14 cellular contexts compared by ENCODE assay signal in genomic region chr7:52500796-52501195, GRCh38.
DNase-seq lines count a peak whose midpoint lies in the region; FAIRE-seq and TF ChIP-seq lines count a peak whose summit lies in the region.
"Had no signal": no experiment of that assay in that cellular context is flagged by ENCODE, and none has a peak within 500 bp of the region (broad histone marks: within the 10 kb centered on the region; RNA-seq: fewer than 3 reads in every experiment).

No MANE protein-coding gene starts in this region.

- DNase-seq in DMS79 treated with DMSO at 0.1 percent for 48 hours (lab: John Stamatoyannopoulos, UW) (peak; percentile 98), NCI-H128 (lab: John Stamatoyannopoulos, UW; ENCODE audit: unreplicated experiment) (peak; percentile 30), astrocyte (ENCODE audit: low read depth) (peak; percentile 8), occipital lobe (lab: John Stamatoyannopoulos, UW) (no peak), erythroblast (lab: John Stamatoyannopoulos, UW) (no peak)
- DNase-seq in activated CD8-positive, alpha-beta memory T cell treated with anti-CD3 and anti-CD28 coated beads, Interleukin-2, amount 50 U/mL, for 4 hours = no peak
- DNase-seq: amygdala, DMS 273 treated with DMSO at 0.1 percent for 48 hours, Karpas-422, NCI-H226, psoas muscle had no signal

- FAIRE-seq in astrocyte (lab: Jason Lieb, UNC) = no peak
- FAIRE-seq: HTR-8/SVneo had no signal

- H3K9me3 ChIP-seq in astrocyte (ENCODE audit: insufficient read depth, low read depth, low read length) (no peaks in the 10 kb centered on the region), mesodermal cell (ENCODE audit: control insufficient read depth, low read length) (no peaks in the 10 kb centered on the region)
- H3K9me3 ChIP-seq: psoas muscle had no signal

- H3K4me1 Mint-ChIP-seq in astrocyte (ENCODE audit: low read depth, unreplicated experiment) = peaks cover 4% of the 10 kb centered on the region

- no peaks in the 10 kb centered on the region for H3K27me3 ChIP-seq in astrocyte (ENCODE audit: insufficient read depth, low read length)

- H2AFZ ChIP-seq in astrocyte (ENCODE audit: low read depth, low read length) = no peak overlapping the region

- H3K27me3 Mint-ChIP-seq in astrocyte (ENCODE audit: low read depth, unreplicated experiment) = no peaks in the 10 kb centered on the region

- TF ChIP-seq CTCF in astrocyte (IDR thresholded peaks at IDR 0.05; ENCODE audit: insufficient read depth, low read depth, low read length) = no peak

- no peaks in the 10 kb centered on the region for H3K36me3 ChIP-seq in astrocyte (ENCODE audit: insufficient read depth, low read length)
- no peaks in the 10 kb centered on the region for H3K36me3 ChIP-seq in mesodermal cell (ENCODE audit: control insufficient read depth, insufficient read depth, low read length)

- no peak overlapping the region for H3K4me2 ChIP-seq in astrocyte (ENCODE audit: low read length)

- 75% methylated on average over 1 of the region's 3 CpGs; no CpG with 5 or more reads in 1 of the 2 experiments for WGBS in mesodermal cell (ENCODE audit: insufficient coverage in 2 of 2), 2 experiments

- H3K79me2 ChIP-seq in astrocyte (ENCODE audit: insufficient read depth, low read length) = no peaks in the 10 kb centered on the region

- H3K9me3 Mint-ChIP-seq in astrocyte (ENCODE audit: unreplicated experiment) = no peaks in the 10 kb centered on the region
- H3K9me3 Mint-ChIP-seq: nephron had no signal

- H3K4me3 ChIP-seq in astrocyte (ENCODE audit: insufficient read depth, low read depth, low read length) (no peak overlapping the region), mesodermal cell (ENCODE audit: extremely low read depth, insufficient read depth, low read length, poor library complexity, severe bottlenecking) (no peak overlapping the region)
- H3K4me3 ChIP-seq: psoas muscle had no signal

- no peaks in the 10 kb centered on the region for H4K20me1 ChIP-seq in astrocyte (ENCODE audit: insufficient read depth, low read length)

- no peak overlapping the region for H3K4me3 Mint-ChIP-seq in astrocyte (ENCODE audit: unreplicated experiment)
- H3K4me3 Mint-ChIP-seq: nephron had no signal

- no peak overlapping the region for H3K27ac Mint-ChIP-seq in astrocyte (ENCODE audit: unreplicated experiment)
- H3K27ac Mint-ChIP-seq: nephron had no signal

- no peak overlapping the region for H3K9ac ChIP-seq in astrocyte (ENCODE audit: low read length)

- no peaks in the 10 kb centered on the region for H3K36me3 Mint-ChIP-seq in astrocyte (ENCODE audit: low read depth, unreplicated experiment)

- no peak for TF ChIP-seq POLR2A in erythroblast (IDR thresholded peaks at IDR 0.05; ENCODE audit: low read length)

- H3K4me1 ChIP-seq in astrocyte (ENCODE audit: insufficient read depth, low read length) = no peaks in the 10 kb centered on the region
- no peaks in the 10 kb centered on the region for H3K4me1 ChIP-seq in mesodermal cell (ENCODE audit: control insufficient read depth, insufficient read depth, low read length, poor library complexity, severe bottlenecking)
- H3K4me1 ChIP-seq: psoas muscle had no signal

- H3K27ac ChIP-seq in astrocyte (ENCODE audit: low read depth, low read length) (no peak overlapping the region), mesodermal cell (ENCODE audit: low read depth, low read length, severe bottlenecking) (peak overlapping the region; percentile 43)
- H3K27ac ChIP-seq: psoas muscle had no signal

Comparison
In these comparisons a context has a peak if more than half of its experiments do, and no peak if none do; other contexts are left out.
1. DNase-seq: peak in DMS79 treated with DMSO at 0.1 percent for 48 hours (single experiment), NCI-H128 (single experiment) and astrocyte (single experiment); none in occipital lobe (single experiment), activated CD8-positive, alpha-beta memory T cell treated with anti-CD3 and anti-CD28 coated beads, Interleukin-2, amount 50 U/mL, for 4 hours (single experiment) and erythroblast (0 of 2).